In genomic region chr5:68504306-68504705, GRCh38 we compare ENCODE assay signal across 18 cellular contexts.
"Had no signal": no experiment of that assay in that cellular context is flagged by ENCODE, and none has a peak within 500 bp of the region (broad histone marks: within the 10 kb centered on the region; RNA-seq: fewer than 3 reads in every experiment).

No MANE protein-coding gene starts in this region.

- H3K4me2 ChIP-seq: hepatocyte had no signal

- H3K27ac Mint-ChIP-seq: naive thymus-derived CD4-positive, alpha-beta T cell had no signal

- H3K9me3 ChIP-seq: stomach, upper lobe of right lung, vagina had no signal

- H3K4me1 Mint-ChIP-seq: naive thymus-derived CD4-positive, alpha-beta T cell had no signal

- H3K4me3 Mint-ChIP-seq: naive thymus-derived CD4-positive, alpha-beta T cell had no signal

- ATAC-seq: left colon; left ventricle myocardium superior; naive thymus-derived CD4-positive, alpha-beta T cell; sciatic nerve; upper lobe of right lung had no signal

- H2AFZ ChIP-seq: hepatocyte had no signal

- H3K36me3 ChIP-seq: stomach, upper lobe of right lung, vagina had no signal

- DNase-seq: dermis blood vessel endothelial cell; foreskin melanocyte; kidney; left colon; left ventricle myocardium superior; mesenchymal stem cell; naive thymus-derived CD4-positive, alpha-beta T cell; posterior cingulate gyrus; stimulated activated CD4-positive, alpha-beta T cell treated with anti-CD3 and anti-CD28 coated beads, Interleukin-12 subunit alpha, Interleukin-12 subunit beta, amount 100 ng/mL, for 4 hours; stimulated activated naive CD4-positive, alpha-beta T cell; stomach; substantia nigra; upper lobe of right lung had no signal

- H3K27ac ChIP-seq: skin epidermis, stomach, upper lobe of right lung, vagina had no signal

- H3K4me3 ChIP-seq: hepatocyte, lung, skin epidermis, stomach, upper lobe of right lung, vagina had no signal

- H3K27me3 ChIP-seq: hepatocyte, stomach, upper lobe of right lung, vagina had no signal

- H3K79me2 ChIP-seq: hepatocyte had no signal

- H3K4me1 ChIP-seq: stomach, upper lobe of right lung, vagina had no signal
